Comparison of ENCODE assay signal across 8 cellular contexts in the genomic region with DNA sequence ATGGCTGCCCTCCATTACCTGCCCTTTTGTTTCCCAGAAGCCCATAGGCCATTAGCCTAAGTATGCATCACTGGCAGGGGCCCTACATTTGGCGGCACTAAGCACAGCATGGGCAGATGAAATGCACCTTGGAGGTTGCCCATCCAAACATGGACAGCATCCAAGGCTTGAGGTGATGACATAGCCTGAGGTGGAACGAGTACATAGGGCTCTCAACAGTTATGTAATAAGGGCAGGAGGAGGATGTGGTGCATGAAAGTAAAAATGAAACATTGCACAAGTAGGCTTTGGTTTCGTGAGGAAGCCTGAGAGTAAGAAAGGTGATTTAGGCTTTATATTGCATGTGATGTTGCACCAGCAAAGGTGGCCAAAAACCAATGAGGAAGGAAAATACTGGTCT.
DNase-seq lines count a peak whose midpoint lies in the region; ATAC-seq and TF ChIP-seq lines count a peak whose summit lies in the region.

No MANE protein-coding gene starts in this region.

- H3K27ac Mint-ChIP-seq in activated naive CD4-positive, alpha-beta T cell treated with anti-CD3 and anti-CD28 coated beads, Interleukin-2, amount 10 ng/mL, durations not matched to agents 7 days and 5 days, result peak overlapping the region; percentile 90
- no peak overlapping the region for H3K27ac Mint-ChIP-seq in mesothelial cell of epicardium

- H3K27ac ChIP-seq in thoracic aorta, result peak overlapping the region; percentile 31 to 48
- no peak overlapping the region for H3K27ac ChIP-seq in brain microvascular endothelial cell

- H3K27me3 ChIP-seq in thoracic aorta (replicated peaks; ENCODE audit: insufficient read depth), result no peaks in the 10 kb centered on the region
- no peaks in the 10 kb centered on the region for H3K27me3 ChIP-seq in brain microvascular endothelial cell (replicated peaks)

- no peak for TF ChIP-seq CTCF in GM12865 (IDR thresholded peaks at IDR 0.05; ENCODE audit: insufficient read depth, low read depth, low read length, missing control alignments)
- TF ChIP-seq CTCF in thoracic aorta (IDR thresholded peaks at IDR 0.05), result no peak
- no peak for TF ChIP-seq CTCF in brain microvascular endothelial cell (IDR thresholded peaks at IDR 0.05; ENCODE audit: low read depth, low read length, missing control alignments)
- no peak for TF ChIP-seq CTCF in mesothelial cell of epicardium (IDR thresholded peaks at IDR 0.05; ENCODE audit: unreplicated experiment)

- peaks cover 25% of the 10 kb centered on the region for H3K4me1 Mint-ChIP-seq in activated naive CD4-positive, alpha-beta T cell treated with anti-CD3 and anti-CD28 coated beads, Interleukin-2, amount 10 ng/mL, durations not matched to agents 7 days and 5 days
- H3K4me1 Mint-ChIP-seq in mesothelial cell of epicardium, result no peaks in the 10 kb centered on the region

- DNase-seq in GM12865 (ENCODE audit: low read depth) (peak; percentile 81), thoracic aorta (ENCODE audit: low spot score) (peak; percentile 21), NCI-H1105 (lab: John Stamatoyannopoulos, UW) (no peak), brain microvascular endothelial cell (no peak), mesothelial cell of epicardium (ENCODE audit: low spot score in 2 of 2, unreplicated experiment in 2 of 2) (no peak)
- peak; percentile 58 for DNase-seq in activated naive CD4-positive, alpha-beta T cell treated with anti-CD3 and anti-CD28 coated beads, Interleukin-2, amount 10 ng/mL, durations not matched to agents 7 days and 5 days

- no peaks in the 10 kb centered on the region for H3K27me3 Mint-ChIP-seq in activated naive CD4-positive, alpha-beta T cell treated with anti-CD3 and anti-CD28 coated beads, Interleukin-2, amount 10 ng/mL, durations not matched to agents 7 days and 5 days
- H3K27me3 Mint-ChIP-seq in mesothelial cell of epicardium (ENCODE audit: low read depth), result no peaks in the 10 kb centered on the region

- ATAC-seq in GM19467 (IDR thresholded peaks at IDR 0.05; ENCODE audit: unreplicated experiment) (peak; percentile 99), HG03439 (IDR thresholded peaks at IDR 0.05; ENCODE audit: unreplicated experiment) (peak; percentile 99), thoracic aorta (ENCODE audit: insufficient number of reproducible peaks, low FRiP score, low read depth) (no peak)

- CTCF ChIA-PET in activated naive CD4-positive, alpha-beta T cell treated with anti-CD3 and anti-CD28 coated beads, Interleukin-2, amount 10 ng/mL, durations not matched to agents 7 days and 5 days (lab: Charles Lee), result interaction anchor here (1.3 to 1.5 kb wide), 2 partner anchors 64 to 409 kb away, joined by 6 to 7 read pairs; no protein-coding TSS in a partner anchor

- no peak overlapping the region for H3K4me3 Mint-ChIP-seq in activated naive CD4-positive, alpha-beta T cell treated with anti-CD3 and anti-CD28 coated beads, Interleukin-2, amount 10 ng/mL, durations not matched to agents 7 days and 5 days
- H3K4me3 Mint-ChIP-seq in mesothelial cell of epicardium, result no peak overlapping the region

- peaks cover 24% of the 10 kb centered on the region for H3K36me3 Mint-ChIP-seq in activated naive CD4-positive, alpha-beta T cell treated with anti-CD3 and anti-CD28 coated beads, Interleukin-2, amount 10 ng/mL, durations not matched to agents 7 days and 5 days
- H3K36me3 Mint-ChIP-seq in mesothelial cell of epicardium, result peaks cover 5% of the 10 kb centered on the region

- in situ Hi-C loops in brain microvascular endothelial cell (cut with HindIII; ENCODE audit: low pct_ligation_motif_present, low sequenced_read_pairs), result no loop called here

- no peak overlapping the region for H3K4me3 ChIP-seq in GM12865 (ENCODE audit: low read depth, low read length)
- no peak overlapping the region for H3K4me3 ChIP-seq in thoracic aorta
- no peak overlapping the region for H3K4me3 ChIP-seq in brain microvascular endothelial cell (ENCODE audit: low read depth, low read length)

- H3K36me3 ChIP-seq in thoracic aorta (no peaks in the 10 kb centered on the region), brain microvascular endothelial cell (replicated peaks) (no peaks in the 10 kb centered on the region)

- H3K9me3 ChIP-seq in thoracic aorta, result no peaks in the 10 kb centered on the region

- H3K9me3 Mint-ChIP-seq in activated naive CD4-positive, alpha-beta T cell treated with anti-CD3 and anti-CD28 coated beads, Interleukin-2, amount 10 ng/mL, durations not matched to agents 7 days and 5 days, result peaks cover 21% of the 10 kb centered on the region
- H3K9me3 Mint-ChIP-seq in mesothelial cell of epicardium, result peaks cover 11% of the 10 kb centered on the region

- peaks cover 8 to 36% of the 10 kb centered on the region in 2 donors for H3K4me1 ChIP-seq in thoracic aorta (ENCODE audit: control insufficient read depth in 1 of 2, low read depth in 2 of 2)

Comparison
In these comparisons a context has a peak if more than half of its experiments do, and no peak if none do; other contexts are left out.
1. DNase-seq: peak in GM12865 (single experiment), activated naive CD4-positive, alpha-beta T cell treated with anti-CD3 and anti-CD28 coated beads, Interleukin-2, amount 10 ng/mL, durations not matched to agents 7 days and 5 days (single experiment) and thoracic aorta (single experiment); none in NCI-H1105 (single experiment), brain microvascular endothelial cell (single experiment) and mesothelial cell of epicardium (0 of 2).